In genomic region chr17:2138318-2138717, GRCh38 we compare ENCODE assay signal across 8 cellular contexts.
DNase-seq lines count a peak whose midpoint lies in the region; ATAC-seq and TF ChIP-seq lines count a peak whose summit lies in the region.

No MANE protein-coding gene starts in this region.

- no peaks in the 10 kb centered on the region for H3K27me3 Mint-ChIP-seq in activated naive CD8-positive, alpha-beta T cell treated with anti-CD3 and anti-CD28 coated beads for 36 hours
- no peaks in the 10 kb centered on the region for H3K27me3 Mint-ChIP-seq in nephron (ENCODE audit: low read depth)

- H3K36me3 Mint-ChIP-seq in activated naive CD8-positive, alpha-beta T cell treated with anti-CD3 and anti-CD28 coated beads for 36 hours = peaks cover 6% of the 10 kb centered on the region
- H3K36me3 Mint-ChIP-seq in nephron (ENCODE audit: low read depth) = peaks cover 9% of the 10 kb centered on the region

- TF ChIP-seq CTCF in nephron (IDR thresholded peaks at IDR 0.05; ENCODE audit: unreplicated experiment in 3 of 3) = no peak

- peaks cover 25% of the 10 kb centered on the region for H3K4me1 Mint-ChIP-seq in activated naive CD8-positive, alpha-beta T cell treated with anti-CD3 and anti-CD28 coated beads for 36 hours
- peaks cover 27% of the 10 kb centered on the region for H3K4me1 Mint-ChIP-seq in nephron

- no peak overlapping the region for H3K4me3 Mint-ChIP-seq in activated naive CD8-positive, alpha-beta T cell treated with anti-CD3 and anti-CD28 coated beads for 36 hours
- no peak overlapping the region for H3K4me3 Mint-ChIP-seq in nephron

- no peaks in the 10 kb centered on the region for H3K9me3 Mint-ChIP-seq in activated naive CD8-positive, alpha-beta T cell treated with anti-CD3 and anti-CD28 coated beads for 36 hours
- no peaks in the 10 kb centered on the region for H3K9me3 Mint-ChIP-seq in nephron

- peak overlapping the region; percentile 63 for H3K27ac Mint-ChIP-seq in activated naive CD8-positive, alpha-beta T cell treated with anti-CD3 and anti-CD28 coated beads for 36 hours
- peak overlapping the region; percentile 94 to 96 (median 95) for H3K27ac Mint-ChIP-seq in nephron

- peak; percentile 61 for ATAC-seq in GM18505 (IDR thresholded peaks at IDR 0.05; ENCODE audit: unreplicated experiment)
- peak; percentile 52 for ATAC-seq in HG03442 (IDR thresholded peaks at IDR 0.05; ENCODE audit: unreplicated experiment)
- no peak for ATAC-seq in GM21717 (IDR thresholded peaks at IDR 0.05; ENCODE audit: unreplicated experiment)

- peak; percentile 36 for DNase-seq in A172 (ENCODE audit: low spot score)
- peak; percentile 9 for DNase-seq in activated naive CD8-positive, alpha-beta T cell treated with anti-CD3 and anti-CD28 coated beads for 36 hours
- no peak for DNase-seq in activated effector memory CD4-positive, alpha-beta T cell treated with anti-CD3 and anti-CD28 coated beads, Interleukin-2, amount 50 U/mL, for 16 hours
- no peak for DNase-seq in globus pallidus (ENCODE audit: low spot score)

- peak; percentile 39 for TF ChIP-seq POLR2A in GM18505 (IDR thresholded peaks at IDR 0.05; ENCODE audit: borderline replicate concordance, extremely low read depth, insufficient read depth, insufficient read length)

Comparison
In these comparisons a context has a peak if more than half of its experiments do, and no peak if none do; other contexts are left out.
1. DNase-seq: peak in A172 (single experiment) and activated naive CD8-positive, alpha-beta T cell treated with anti-CD3 and anti-CD28 coated beads for 36 hours (single experiment); none in activated effector memory CD4-positive, alpha-beta T cell treated with anti-CD3 and anti-CD28 coated beads, Interleukin-2, amount 50 U/mL, for 16 hours (single experiment) and globus pallidus (single experiment).